In the genomic region with DNA sequence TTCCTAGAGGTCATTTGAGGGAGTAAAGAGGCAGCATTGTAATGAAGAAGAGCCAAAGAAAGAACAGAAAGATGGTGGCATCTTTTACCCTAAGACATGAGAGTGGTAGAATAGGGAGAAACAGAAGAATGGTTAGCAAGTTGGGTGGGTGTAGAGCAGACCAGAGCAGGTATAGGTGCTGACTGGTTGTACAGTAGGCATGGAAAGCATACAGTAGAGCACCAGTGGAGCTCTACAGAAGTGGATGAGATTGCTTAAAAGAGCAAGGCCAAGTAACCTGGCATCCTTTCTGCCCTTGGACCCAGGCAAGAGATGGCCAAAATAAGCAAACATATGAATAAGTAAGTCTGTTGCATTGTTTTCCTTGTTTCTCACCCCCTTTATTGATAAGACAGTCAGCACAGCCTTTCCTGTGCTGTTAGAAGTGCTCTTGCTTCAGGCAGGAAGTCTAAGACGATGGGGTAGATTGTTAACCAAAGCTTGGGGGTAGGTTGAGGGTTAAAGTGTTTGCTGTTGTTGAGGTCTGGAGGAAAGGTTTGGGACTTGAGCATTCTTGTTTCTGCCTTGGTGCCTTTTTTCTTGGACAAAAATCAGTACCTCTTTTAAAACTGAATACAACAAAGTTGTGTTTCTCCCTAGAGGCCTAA, we compare ENCODE assay signal across 18 cellular contexts.
"Had no signal": no experiment of that assay in that cellular context is flagged by ENCODE, and none has a peak within 500 bp of the region (broad histone marks: within the 10 kb centered on the region; RNA-seq: fewer than 3 reads in every experiment).

No MANE protein-coding gene starts in this region.

- H3K9me3 ChIP-seq: prostate gland, right lobe of liver had no signal

- H3K27ac Mint-ChIP-seq: activated naive CD4-positive, alpha-beta T cell treated with anti-CD3 and anti-CD28 coated beads, Interleukin-2, amount 50 U/mL, for 72 hours; stimulated activated naive B cell treated with anti-CD40 and anti-IgM and Interleukin-4, amounts not matched to agents 10 μg/mL and 1 μg/mL and 100 μg/mL, for 72 hours; T-helper 2 cell treated with Interferon-gamma antibody and Interleukin-4, amounts not matched to agents 5 μg/mL and 100 μg/mL, for 36 hours had no signal

- DNase-seq: activated CD4-positive, alpha-beta T cell treated with anti-CD3 and anti-CD28 coated beads for 48 hours; activated T-cell treated with anti-CD3 and anti-CD28 coated beads, Interleukin-2, amount 50 U/mL, for 1 hour; effector CD4-positive, alpha-beta T cell; immature natural killer cell; left cardiac atrium; lower lobe of right lung; mucosa of descending colon; right lobe of liver; stimulated activated CD4-positive, alpha-beta T cell treated with anti-CD3 and anti-CD28 coated beads, Interleukin-2, amount 100 ng/mL, for 24 hours; stimulated activated naive B cell treated with anti-CD40 and anti-IgM and Interleukin-4, amounts not matched to agents 10 μg/mL and 1 μg/mL and 100 μg/mL, for 72 hours; trophoblast cell had no signal

- H3K4me3 ChIP-seq: ascending aorta, gastroesophageal sphincter, lower lobe of right lung, mucosa of descending colon, prostate gland, right lobe of liver had no signal

- H3K4me3 Mint-ChIP-seq: naive thymus-derived CD8-positive, alpha-beta T cell; stimulated activated naive B cell treated with anti-CD40 and anti-IgM and Interleukin-4, amounts not matched to agents 10 μg/mL and 1 μg/mL and 100 μg/mL, for 72 hours; T-helper 2 cell treated with Interferon-gamma antibody and Interleukin-4, amounts not matched to agents 5 μg/mL and 100 μg/mL, for 36 hours had no signal

- H3K27me3 Mint-ChIP-seq: naive thymus-derived CD8-positive, alpha-beta T cell; stimulated activated naive B cell treated with anti-CD40 and anti-IgM and Interleukin-4, amounts not matched to agents 10 μg/mL and 1 μg/mL and 100 μg/mL, for 72 hours had no signal

- ATAC-seq: activated naive CD4-positive, alpha-beta T cell treated with anti-CD3 and anti-CD28 coated beads, Interleukin-2, amount 50 U/mL, for 72 hours; gastroesophageal sphincter; left cardiac atrium; lower lobe of right lung; mucosa of descending colon; right lobe of liver; stimulated activated naive B cell treated with anti-CD40 and anti-IgM and Interleukin-4, amounts not matched to agents 10 μg/mL and 1 μg/mL and 100 μg/mL, for 72 hours had no signal

- H3K27ac ChIP-seq: ascending aorta, gastroesophageal sphincter, lower lobe of right lung, prostate gland, right lobe of liver, VCaP had no signal
